ENCODE assay signal across 33 cellular contexts in the genomic region with DNA sequence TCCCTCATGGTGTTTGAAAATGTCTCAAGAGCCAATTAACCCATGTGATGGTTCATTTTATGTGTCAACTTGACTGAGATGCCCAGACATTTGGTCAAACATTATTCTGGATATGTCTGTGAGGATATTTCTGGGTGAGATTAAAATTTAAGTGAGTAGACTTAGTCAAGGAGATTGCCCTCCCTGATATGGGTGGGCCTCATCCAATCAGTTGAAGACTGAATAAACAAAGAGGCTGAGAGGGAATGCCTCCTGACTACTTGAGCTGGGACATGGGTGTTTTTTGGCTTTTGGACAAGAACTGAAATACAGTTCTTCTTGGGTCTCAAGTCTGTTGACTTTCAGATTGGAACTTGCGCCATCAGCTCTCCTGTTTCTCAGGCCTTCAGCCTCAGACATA.
"Had no signal": no experiment of that assay in that cellular context is flagged by ENCODE, and none has a peak within 500 bp of the region (broad histone marks: within the 10 kb centered on the region; RNA-seq: fewer than 3 reads in every experiment).

No MANE protein-coding gene starts in this region.

- H3K36me3 ChIP-seq: adrenal gland, ascending aorta, brain microvascular endothelial cell, breast epithelium, cardiac muscle cell had no signal

- ATAC-seq: activated naive CD4-positive, alpha-beta T cell treated with anti-CD3 and anti-CD28 coated beads, Interleukin-2, amount 50 U/mL, for 72 hours; activated naive CD8-positive, alpha-beta T cell treated with anti-CD3 and anti-CD28 coated beads, Interleukin-2, amount 50 U/mL, for 24 hours; activated T-cell treated with anti-CD3 and anti-CD28 coated beads, Interleukin-2, amount 50 U/mL, for 4 hours; activated T-cell treated with anti-CD3 and anti-CD28 coated beads, Interleukin-2, amount 50 U/mL, for 72 hours; activated T-helper 17 cell treated with anti-CD3 and anti-CD28 coated beads, Interleukin-2, amount 50 U/mL, for 72 hours; body of pancreas had no signal

- H3K27me3 ChIP-seq: adrenal gland, ascending aorta, body of pancreas, brain microvascular endothelial cell, breast epithelium had no signal

- H3K4me1 ChIP-seq: adrenal gland, ascending aorta, body of pancreas, breast epithelium had no signal

- FAIRE-seq: astrocyte, bronchial epithelial cell had no signal

- H3K9me3 ChIP-seq: adrenal gland, ascending aorta, body of pancreas, breast epithelium had no signal

- H3K4me3 ChIP-seq: adrenal gland, ascending aorta, body of pancreas, breast epithelium, cardiac muscle cell had no signal

- H3K27ac ChIP-seq: adrenal gland, ascending aorta, body of pancreas, brain microvascular endothelial cell, breast epithelium, cardiac muscle cell had no signal

- DNase-seq: activated effector memory CD4-positive, alpha-beta T cell treated with anti-CD3 and anti-CD28 coated beads, Interleukin-2, amount 50 U/mL, for 16 hours; activated effector memory CD4-positive, alpha-beta T cell treated with Interleukin-2 at 50 U/mL for 16 hours; activated gamma-delta T cell; activated gamma-delta T cell treated with Interleukin-2 at 50 U/mL for 16 hours; activated naive CD4-positive, alpha-beta T cell; activated naive CD4-positive, alpha-beta T cell treated with anti-CD3 and anti-CD28 coated beads for 36 hours; activated naive CD4-positive, alpha-beta T cell treated with anti-CD3 and anti-CD28 coated beads, Interleukin-2, amount 10 ng/mL, durations not matched to agents 7 days and 5 days; activated naive CD4-positive, alpha-beta T cell treated with anti-CD3 and anti-CD28 coated beads, Interleukin-2, amount 50 U/mL, for 16 hours; activated naive CD4-positive, alpha-beta T cell treated with Interleukin-2 at 50 U/mL for 16 hours; activated naive CD8-positive, alpha-beta T cell treated with anti-CD3 and anti-CD28 coated beads for 36 hours; activated naive CD8-positive, alpha-beta T cell treated with anti-CD3 and anti-CD28 coated beads, Interleukin-2, amount 10 ng/mL, durations not matched to agents 7 days and 5 days; activated naive CD8-positive, alpha-beta T cell treated with anti-CD3 and anti-CD28 coated beads, Interleukin-2, amount 50 U/mL, for 24 hours; activated T-cell treated with anti-CD3 and anti-CD28 coated beads, Interleukin-2, amount 50 U/mL, for 24 hours; activated T-cell treated with anti-CD3 and anti-CD28 coated beads, Interleukin-2, amount 50 U/mL, for 4 hours; activated T-cell treated with anti-CD3 and anti-CD28 coated beads, Interleukin-2, amount 50 U/mL, for 48 hours; activated T-cell treated with anti-CD3 and anti-CD28 coated beads, Interleukin-2, amount 50 U/mL, for 72 hours; adrenal gland; amniotic stem cell; amygdala; anterior cingulate cortex; aorta; body of pancreas; brain microvascular endothelial cell; caudate nucleus; central memory CD4-positive, alpha-beta T cell; cerebellar nuclear complex had no signal
